Comparison of ENCODE assay signal across 8 cellular contexts in genomic region chr2:218322756-218323525, GRCh38. TPM values are rescaled to one million over a fixed set of nuclear protein-coding genes. Genes with fewer than 3 reads are reported as not detected.
DNase-seq lines count a peak whose midpoint lies in the region; ATAC-seq and TF ChIP-seq lines count a peak whose summit lies in the region.

No MANE protein-coding gene starts in this region.

- TF ChIP-seq CTCF in dorsolateral prefrontal cortex (IDR thresholded peaks at IDR 0.05 in 54 of 56, conservative IDR thresholded peaks at IDR 0.05 in 2 of 56; ENCODE audit: low read depth in 1 of 56, partially characterized antibody in 56 of 56), result peak in 2 of 56 donors; percentile 2 to 8
- peak in 1 of 3 donors; percentile 8 for TF ChIP-seq CTCF in lower leg skin (IDR thresholded peaks at IDR 0.05)

- TF ChIP-seq POLR2A in lower leg skin (IDR thresholded peaks at IDR 0.05), result no peak

- WGBS in lower leg skin, 2 donors, result 2% methylated on average over 21 to 44 of the region's 69 CpGs

- H3K27ac ChIP-seq in dorsolateral prefrontal cortex, result peak overlapping the region in 51 of 59 donors; percentile 10 to 86 (median 61)

- DNase-seq in AG08395 (ENCODE audit: low spot score) (peak; percentile 70), NCI-H345 (lab: John Stamatoyannopoulos, UW) (peak; percentile 86), dorsolateral prefrontal cortex (peak; percentile 40 to 71 (median 56)), lower leg skin (ENCODE audit: low spot score in 2 of 2) (peak; percentile 63 to 90)
- DNase-seq in activated CD4-positive, alpha-beta T cell treated with anti-CD3 and anti-CD28 coated beads for 48 hours, result peak; percentile 50
- DNase-seq in stimulated activated CD4-positive, alpha-beta T cell treated with anti-CD3 and anti-CD28 coated beads, Interleukin-4, amount 100 ng/mL, for 24 hours, result peak; percentile 39

- ATAC-seq in GM18907 (IDR thresholded peaks at IDR 0.05; ENCODE audit: unreplicated experiment) (peak; percentile 75), HG03139 (IDR thresholded peaks at IDR 0.05; ENCODE audit: unreplicated experiment) (peak; percentile 49)

- intact Hi-C loops in dorsolateral prefrontal cortex (cut with DNase I) (no loop called here), lower leg skin (cut with DNase I; ENCODE audit: low total_unique reads) (no loop called here)

- no peaks in the 10 kb centered on the region for H3K27me3 ChIP-seq in dorsolateral prefrontal cortex

- H3K4me3 ChIP-seq in dorsolateral prefrontal cortex (peak overlapping the region; percentile 54 to 88 (median 75)), lower leg skin (ENCODE audit: low read depth, poor library complexity, severe bottlenecking) (peak overlapping the region; percentile 34)

RNA-seq across cellular contexts. Expression of gene TMBIM1, which starts 30.6 kb away (rescaled TPM):
- total RNA-seq in dorsolateral prefrontal cortex (100 to 1,000 TPM in 38 of 120 experiments, 10 to 100 TPM in 82; 38.7 to 279 (median 82.0) TPM), lower leg skin (100 to 1,000 TPM; 205 to 318 (median 287) TPM)

RNA-seq across cellular contexts. Expression of gene CATIP, which starts 33.7 kb away (rescaled TPM):
- total RNA-seq in dorsolateral prefrontal cortex, result 1 to 10 TPM in 73 of 120 experiments, under 1 TPM in 42, not detected in 5; 0.20 to 4.6 (median 1.3) TPM
- not detected for total RNA-seq in lower leg skin

RNA-seq across cellular contexts. Expression of gene PNKD, which starts 52.6 kb away (rescaled TPM):
- total RNA-seq in dorsolateral prefrontal cortex (100 to 1,000 TPM in 114 of 120 experiments, 10 to 100 TPM in 6; 74.2 to 179 (median 130) TPM), lower leg skin (10 to 100 TPM; 26.6 to 60.6 (median 43.3) TPM)

RNA-seq across cellular contexts. Expression of gene AAMP, which starts 53.0 kb away (rescaled TPM):
- total RNA-seq in dorsolateral prefrontal cortex, result 100 to 1,000 TPM in 2 of 120 experiments, 10 to 100 TPM in 118; 61.1 to 104 (median 82.4) TPM
- total RNA-seq in lower leg skin, result 100 to 1,000 TPM; 142 to 171 (median 151) TPM

RNA-seq across cellular contexts. Expression of gene SLC11A1, which starts 59.1 kb away (rescaled TPM):
- total RNA-seq in dorsolateral prefrontal cortex (10 to 100 TPM in 90 of 120 experiments, 1 to 10 TPM in 30; 2.6 to 76.0 (median 19.2) TPM), lower leg skin (1 to 10 TPM; 2.2 to 4.6 (median 3.5) TPM)

Comparison
In these comparisons a context has a peak if more than half of its experiments do, and no peak if none do; other contexts are left out.
1. Peak in every context shown above with its lines: DNase-seq, ATAC-seq, H3K4me3 ChIP-seq and H3K27ac ChIP-seq.